9 cellular contexts compared by ENCODE assay signal in genomic region chr7:75442465-75443111, GRCh38. TPM values are rescaled to one million over a fixed set of nuclear protein-coding genes. Genes with fewer than 3 reads are reported as not detected.
A peak's percentile ranks its signal among the peaks of the same experiment; 100 is the strongest.
DNase-seq lines count a peak whose midpoint lies in the region; ATAC-seq and TF ChIP-seq lines count a peak whose summit lies in the region.
"Not testable (repeated sequence)": the region's sequence is repeated elsewhere in the genome, so short reads cannot be mapped to it uniquely, and the experiment has no call there.
"Had no signal": no experiment of that assay in that cellular context is flagged by ENCODE, and none has a peak within 500 bp of the region (broad histone marks: within the 10 kb centered on the region; RNA-seq: fewer than 3 reads in every experiment).

No MANE protein-coding gene starts in this region.

- H3K9me3 Mint-ChIP-seq in central memory CD8-positive, alpha-beta T cell; progenitor cell of endocrine pancreas (ENCODE audit: low read depth): not testable (repeated sequence)

- DNase-seq in AG04449 (ENCODE audit: low read depth, low spot score); MM.1S: not testable (repeated sequence)
- peak; percentile 21 to 24 for DNase-seq in activated CD4-positive, alpha-beta T cell treated with anti-CD3 and anti-CD28 coated beads for 4 hours
- peak; percentile 31 to 39 for DNase-seq in central memory CD8-positive, alpha-beta T cell (ENCODE audit: low spot score in 2 of 2)
- DNase-seq in progenitor cell of endocrine pancreas (ENCODE audit: low spot score, unreplicated experiment) = peak; percentile 39

- H3K4me3 Mint-ChIP-seq in central memory CD8-positive, alpha-beta T cell = peak overlapping the region; percentile 86
- peak overlapping the region; percentile 90 for H3K4me3 Mint-ChIP-seq in progenitor cell of endocrine pancreas (ENCODE audit: low read depth)

- 0 out of 2 replicates have a peak overlapping the region, but pooled peaks have one; percentile 45 for H2AFZ ChIP-seq in MM.1S (ENCODE audit: low read length)

- not testable (repeated sequence) for H3K79me2 ChIP-seq in MM.1S (ENCODE audit: low read length)

- peak overlapping the region; percentile 37; the same call in 1 of the 2 replicates for H3K4me2 ChIP-seq in MM.1S (ENCODE audit: low read depth, low read length)

- POLR2A ChIA-PET in AG04449 (lab: Yijun Ruan, JAX) = not testable (repeated sequence)

- not testable (repeated sequence) for H3K27me3 ChIP-seq in MM.1S (replicated peaks; ENCODE audit: insufficient read depth, low read length)

- not testable (repeated sequence) for H4K20me1 ChIP-seq in MM.1S (ENCODE audit: insufficient read depth, low read length)

- H3K9me3 ChIP-seq in MM.1S (replicated peaks; ENCODE audit: insufficient read depth, low read length) = not testable (repeated sequence)

- H3K4me1 ChIP-seq in MM.1S (ENCODE audit: low read length) = not testable (repeated sequence)

- not testable (repeated sequence) for H3F3A ChIP-seq in MM.1S (ENCODE audit: insufficient read depth, low read length)

- peak overlapping the region; percentile 37; the same call in 1 of the 2 replicates for H3K27ac ChIP-seq in MM.1S (ENCODE audit: low read length)

- peaks cover 11% of the 10 kb centered on the region for H3K4me1 Mint-ChIP-seq in central memory CD8-positive, alpha-beta T cell
- H3K4me1 Mint-ChIP-seq in progenitor cell of endocrine pancreas (ENCODE audit: low read depth) = not testable (repeated sequence)

- peak overlapping the region; percentile 60 for H3K4me3 ChIP-seq in AG04449 (ENCODE audit: low read depth, low read length)
- peak overlapping the region; percentile 55 for H3K4me3 ChIP-seq in MM.1S (ENCODE audit: low read length)
- peak overlapping the region; percentile 25 for H3K4me3 ChIP-seq in iPS-11a (ENCODE audit: low read depth, low read length)

- peaks cover 23% of the 10 kb centered on the region for H3K36me3 Mint-ChIP-seq in central memory CD8-positive, alpha-beta T cell (ENCODE audit: insufficient read depth)
- not testable (repeated sequence) for H3K36me3 Mint-ChIP-seq in progenitor cell of endocrine pancreas (ENCODE audit: insufficient read depth)

- ATAC-seq in GM18909 (IDR thresholded peaks at IDR 0.05; ENCODE audit: poor library complexity, unreplicated experiment) (peak; percentile 90), HG02870 (IDR thresholded peaks at IDR 0.05; ENCODE audit: unreplicated experiment) (peak; percentile 80)
- peak; percentile 97 for ATAC-seq in central memory CD8-positive, alpha-beta T cell (replicated peaks; ENCODE audit: extremely low read depth, poor library complexity, severe bottlenecking)

- H3K27me3 Mint-ChIP-seq in central memory CD8-positive, alpha-beta T cell; progenitor cell of endocrine pancreas: not testable (repeated sequence)

- not testable (repeated sequence) for TF ChIP-seq CTCF in AG04449 (IDR thresholded peaks at IDR 0.05; ENCODE audit: insufficient read depth, low read length, missing control alignments); MM.1S (IDR thresholded peaks at IDR 0.05; ENCODE audit: low read length); progenitor cell of endocrine pancreas (IDR thresholded peaks at IDR 0.05; ENCODE audit: unreplicated experiment)

- H3K27ac Mint-ChIP-seq in central memory CD8-positive, alpha-beta T cell (ENCODE audit: low read depth) = peak overlapping the region; percentile 95
- peak overlapping the region; percentile 98 for H3K27ac Mint-ChIP-seq in progenitor cell of endocrine pancreas

- H3K9ac ChIP-seq in MM.1S (ENCODE audit: low read length) = peak overlapping the region; percentile 60; the same call in 1 of the 2 replicates

- H3K9me2 ChIP-seq in MM.1S (replicated peaks; ENCODE audit: insufficient read depth, low read length) = not testable (repeated sequence)

- CTCF ChIA-PET in AG04449 (lab: Yijun Ruan, JAX) = not testable (repeated sequence)

- H3K36me3 ChIP-seq in MM.1S (replicated peaks; ENCODE audit: insufficient read depth, low read length) = not testable (repeated sequence)

RNA-seq across cellular contexts. Expression of gene POM121C, which starts 43.5 kb away (rescaled TPM):
- 68.6 and 70.6 TPM in 2 replicates for total RNA-seq in progenitor cell of endocrine pancreas

RNA-seq across cellular contexts. Expression of gene TRIM73, which starts 47.2 kb away (rescaled TPM):
- total RNA-seq in progenitor cell of endocrine pancreas = 10.2 and 11.3 TPM in 2 replicates

RNA-seq across cellular contexts. Expression of gene SPDYE5, which starts 49.5 kb away (rescaled TPM):
- total RNA-seq in progenitor cell of endocrine pancreas = not detected in 2 replicates
- total RNA-seq: T-helper 1 cell treated with Interleukin-12 subunit alpha and Interleukin-12 subunit beta and Interleukin-4 antibody, amounts not matched to agents 30 ng/mL and 1 ng/mL, for 36 hours had no signal
